In genomic region chr22:17241571-17242310, GRCh38 we compare ENCODE assay signal across 21 cellular contexts. TPM values are rescaled to one million over a fixed set of nuclear protein-coding genes. Genes with fewer than 3 reads are reported as not detected.
DNase-seq lines count a peak whose midpoint lies in the region; ATAC-seq and TF ChIP-seq lines count a peak whose summit lies in the region.
"Had no signal": no experiment of that assay in that cellular context is flagged by ENCODE, and none has a peak within 500 bp of the region (broad histone marks: within the 10 kb centered on the region; RNA-seq: fewer than 3 reads in every experiment).

No MANE protein-coding gene starts in this region.

- H3K4me3 ChIP-seq in heart right ventricle, result no peak overlapping the region
- H3K4me3 ChIP-seq: HAP-1, SK-N-MC had no signal

- peaks cover 2% of the 10 kb centered on the region for H3K36me3 Mint-ChIP-seq in T-helper 1 cell treated with Interleukin-12 subunit alpha and Interleukin-12 subunit beta and Interleukin-4 antibody, amounts not matched to agents 30 μg/mL and 1 μg/mL, for 36 hours (ENCODE audit: low read depth)
- H3K36me3 Mint-ChIP-seq in nephron progenitor cell (ENCODE audit: low read depth), result no peaks in the 10 kb centered on the region
- no peaks in the 10 kb centered on the region for H3K36me3 Mint-ChIP-seq in osteocyte (ENCODE audit: unreplicated experiment)
- H3K36me3 Mint-ChIP-seq in T-helper 2 cell treated with Interferon-gamma antibody and Interleukin-4, amounts not matched to agents 5 μg/mL and 100 μg/mL, for 36 hours (ENCODE audit: low read depth), result peaks cover under 1% of the 10 kb centered on the region
- H3K36me3 Mint-ChIP-seq: memory B cell had no signal

- peak overlapping the region; percentile 49 for H3K27ac Mint-ChIP-seq in T-helper 1 cell treated with Interleukin-12 subunit alpha and Interleukin-12 subunit beta and Interleukin-4 antibody, amounts not matched to agents 30 μg/mL and 1 μg/mL, for 36 hours
- H3K27ac Mint-ChIP-seq in nephron progenitor cell (no peak overlapping the region), osteocyte (ENCODE audit: unreplicated experiment) (no peak overlapping the region)
- no peak overlapping the region for H3K27ac Mint-ChIP-seq in T-helper 2 cell treated with Interferon-gamma antibody and Interleukin-4, amounts not matched to agents 5 μg/mL and 100 μg/mL, for 36 hours
- H3K27ac Mint-ChIP-seq: activated naive CD8-positive, alpha-beta T cell had no signal

- no peak overlapping the region for H3K4me3 Mint-ChIP-seq in T-helper 1 cell treated with Interleukin-12 subunit alpha and Interleukin-12 subunit beta and Interleukin-4 antibody, amounts not matched to agents 30 μg/mL and 1 μg/mL, for 36 hours
- H3K4me3 Mint-ChIP-seq in nephron progenitor cell (no peak overlapping the region), osteocyte (ENCODE audit: unreplicated experiment) (no peak overlapping the region)
- no peak overlapping the region for H3K4me3 Mint-ChIP-seq in T-helper 2 cell treated with Interferon-gamma antibody and Interleukin-4, amounts not matched to agents 5 μg/mL and 100 μg/mL, for 36 hours
- H3K4me3 Mint-ChIP-seq: activated naive CD8-positive, alpha-beta T cell; CD8-positive, alpha-beta memory T cell; memory B cell had no signal

- peak in 6 of 8 donors; percentile 37 to 67 (median 53) for ATAC-seq in heart right ventricle

- H3K27me3 ChIP-seq in heart right ventricle, result no peaks in the 10 kb centered on the region

- H3K36me3 ChIP-seq in heart right ventricle, result no peaks in the 10 kb centered on the region
- H3K36me3 ChIP-seq: HAP-1 had no signal

- peak overlapping the region in 1 of 10 donors; percentile 85 for H3K27ac ChIP-seq in heart right ventricle
- H3K27ac ChIP-seq: SK-N-MC had no signal

- peaks cover 22% of the 10 kb centered on the region for H3K4me1 Mint-ChIP-seq in T-helper 1 cell treated with Interleukin-12 subunit alpha and Interleukin-12 subunit beta and Interleukin-4 antibody, amounts not matched to agents 30 μg/mL and 1 μg/mL, for 36 hours (ENCODE audit: low read depth)
- peaks cover 11% of the 10 kb centered on the region for H3K4me1 Mint-ChIP-seq in nephron progenitor cell
- H3K4me1 Mint-ChIP-seq in osteocyte (ENCODE audit: unreplicated experiment), result peaks cover 3% of the 10 kb centered on the region
- H3K4me1 Mint-ChIP-seq in T-helper 2 cell treated with Interferon-gamma antibody and Interleukin-4, amounts not matched to agents 5 μg/mL and 100 μg/mL, for 36 hours (ENCODE audit: low read depth), result peaks cover 27% of the 10 kb centered on the region

- peaks cover 0 to 35% (median 0%) of the 10 kb centered on the region in 9 donors for H3K4me1 ChIP-seq in heart right ventricle
- H3K4me1 ChIP-seq: HAP-1 had no signal

- H3K27me3 Mint-ChIP-seq in T-helper 1 cell treated with Interleukin-12 subunit alpha and Interleukin-12 subunit beta and Interleukin-4 antibody, amounts not matched to agents 30 μg/mL and 1 μg/mL, for 36 hours (ENCODE audit: low read depth), result no peaks in the 10 kb centered on the region
- H3K27me3 Mint-ChIP-seq in nephron progenitor cell (ENCODE audit: low read depth, poor library complexity), result peaks cover 8% of the 10 kb centered on the region
- H3K27me3 Mint-ChIP-seq in osteocyte (ENCODE audit: unreplicated experiment), result no peaks in the 10 kb centered on the region
- H3K27me3 Mint-ChIP-seq in T-helper 2 cell treated with Interferon-gamma antibody and Interleukin-4, amounts not matched to agents 5 μg/mL and 100 μg/mL, for 36 hours (ENCODE audit: low read depth), result no peaks in the 10 kb centered on the region
- H3K27me3 Mint-ChIP-seq: activated naive CD8-positive, alpha-beta T cell; memory B cell had no signal

- TF ChIP-seq CTCF in heart right ventricle (IDR thresholded peaks at IDR 0.05) (no peak), nephron progenitor cell (IDR thresholded peaks at IDR 0.05) (no peak), osteocyte (IDR thresholded peaks at IDR 0.05) (no peak)

- H3K9me3 Mint-ChIP-seq in T-helper 1 cell treated with Interleukin-12 subunit alpha and Interleukin-12 subunit beta and Interleukin-4 antibody, amounts not matched to agents 30 μg/mL and 1 μg/mL, for 36 hours, result no peaks in the 10 kb centered on the region
- H3K9me3 Mint-ChIP-seq in nephron progenitor cell (no peaks in the 10 kb centered on the region), osteocyte (ENCODE audit: unreplicated experiment) (no peaks in the 10 kb centered on the region)
- H3K9me3 Mint-ChIP-seq in T-helper 2 cell treated with Interferon-gamma antibody and Interleukin-4, amounts not matched to agents 5 μg/mL and 100 μg/mL, for 36 hours, result no peaks in the 10 kb centered on the region
- H3K9me3 Mint-ChIP-seq: CD8-positive, alpha-beta memory T cell; memory B cell had no signal

- intact Hi-C loops in heart right ventricle (cut with DNase I), result no loop called here

- H3K9me3 ChIP-seq in heart right ventricle, result no peaks in the 10 kb centered on the region
- H3K9me3 ChIP-seq: HAP-1 had no signal

- DNase-seq in T-helper 1 cell (no peak), NOMO-1 (lab: John Stamatoyannopoulos, UW; ENCODE audit: unreplicated experiment in 2 of 2) (peak; percentile 56 to 73), heart right ventricle (no peak), pons (ENCODE audit: low spot score) (peak; percentile 34), nephron progenitor cell (no peak), osteocyte (ENCODE audit: extremely low spot score, unreplicated experiment) (no peak)
- DNase-seq in T-helper 2 cell treated with Interferon-gamma antibody and Interleukin-4, amounts not matched to agents 5 μg/mL and 100 μg/mL, for 36 hours (ENCODE audit: low spot score), result no peak
- DNase-seq: 8988T; activated CD4-positive, alpha-beta T cell treated with anti-CD3 and anti-CD28 coated beads for 1 hour; activated T-cell treated with anti-CD3 and anti-CD28 coated beads for 4 hours; CD8-positive, alpha-beta memory T cell; effector CD4-positive, alpha-beta T cell; IMR-90; NCI-H1105 treated with DMSO at 0.1 percent for 48 hours; NCI-H226; nucleus accumbens had no signal

- whole genome bisulfite sequencing in heart right ventricle, 2 donors, result 77 to 81% methylated on average over 10 of the region's 10 CpGs

RNA-seq across cellular contexts. Expression of gene ADA2, which starts 22.5 kb away (rescaled TPM):
- total RNA-seq in heart right ventricle (100 to 1,000 TPM in 3 of 10 donors, 10 to 100 TPM in 7; 18.1 to 126 (median 78.2) TPM), osteocyte (3.5 and 4.1 TPM in 2 replicates)
- polyA plus RNA-seq in heart right ventricle, result 10 to 100 TPM; 11.0 to 11.8 TPM

Comparison
In these comparisons a context has a peak if more than half of its experiments do, and no peak if none do; other contexts are left out.
1. DNase-seq: peak in NOMO-1 (2 of 2) and pons (single experiment); none in T-helper 1 cell (0 of 5), heart right ventricle (0 of 2), nephron progenitor cell (single experiment), osteocyte (single experiment) and T-helper 2 cell treated with Interferon-gamma antibody and Interleukin-4, amounts not matched to agents 5 μg/mL and 100 μg/mL, for 36 hours (single experiment).